Comparison of ENCODE assay signal across 9 cellular contexts in the genomic region with DNA sequence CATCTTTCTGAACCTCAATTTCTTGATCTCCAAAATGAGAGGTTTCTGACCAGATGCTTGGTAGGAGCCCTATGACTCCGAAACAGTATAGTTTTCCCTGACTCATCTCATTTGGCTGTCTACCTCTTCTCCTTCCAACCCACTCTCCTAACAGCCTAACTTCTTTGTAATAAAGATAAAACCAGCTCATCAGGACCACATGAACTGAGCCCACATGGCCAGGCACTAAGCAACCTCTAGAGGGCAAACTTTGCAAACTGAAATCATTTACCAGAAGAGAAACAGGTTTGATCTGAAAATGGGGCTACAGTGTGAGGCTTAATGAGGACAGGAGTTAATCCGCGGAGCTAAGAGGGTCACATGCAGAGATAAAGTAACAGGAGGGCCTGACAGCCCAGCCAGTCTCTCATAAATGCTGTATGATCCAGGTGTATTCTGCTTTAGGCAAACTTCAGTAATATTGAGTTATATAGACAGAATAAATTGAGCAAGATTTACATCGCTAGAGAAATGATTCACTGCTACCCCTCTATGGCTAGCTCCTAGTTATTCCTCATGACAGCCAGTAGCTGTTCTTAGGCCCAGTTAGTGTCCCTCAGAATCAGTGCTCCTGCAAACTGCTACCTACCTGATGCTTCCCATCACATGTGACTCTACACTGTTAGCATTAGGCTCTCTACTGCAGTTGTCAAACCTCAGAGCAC.
A peak's percentile ranks its signal among the peaks of the same experiment; 100 is the strongest.
DNase-seq lines count a peak whose midpoint lies in the region; ATAC-seq, FAIRE-seq and TF ChIP-seq lines count a peak whose summit lies in the region.
"Had no signal": no experiment of that assay in that cellular context is flagged by ENCODE, and none has a peak within 500 bp of the region (broad histone marks: within the 10 kb centered on the region; RNA-seq: fewer than 3 reads in every experiment).

No MANE protein-coding gene starts in this region.

- H2BK120ac ChIP-seq in H1 (replicated peaks; ENCODE audit: low read depth, low read length) (no peak overlapping the region), mesenchymal stem cell (ENCODE audit: low read depth, low read length) (no peak overlapping the region)

- H2BK12ac ChIP-seq in H1 (ENCODE audit: low read depth, low read length) (no peak overlapping the region), mesenchymal stem cell (ENCODE audit: low read length in 2 of 2) (peak overlapping the region in 1 of 2 experiments; percentile 29)

- H2AK5ac ChIP-seq in H1 (ENCODE audit: low read depth, low read length) (no peak overlapping the region), mesenchymal stem cell (ENCODE audit: low read length, severe bottlenecking) (no peak overlapping the region)

- H3K27ac Mint-ChIP-seq in CD4-positive, alpha-beta memory T cell: peak overlapping the region in 1 of 7 donors; percentile 50
- H3K27ac Mint-ChIP-seq in stimulated activated naive B cell treated with anti-CD40 and anti-IgM and Interleukin-4, amounts not matched to agents 10 μg/mL and 1 μg/mL and 100 μg/mL, for 72 hours: no peak overlapping the region
- H3K27ac Mint-ChIP-seq: activated naive CD4-positive, alpha-beta T cell treated with anti-CD3 and anti-CD28 coated beads, Interleukin-2, amount 50 U/mL, for 24 hours had no signal

- peak; percentile 92 for ATAC-seq in HG03342 (IDR thresholded peaks at IDR 0.05; ENCODE audit: unreplicated experiment)
- ATAC-seq in stimulated activated naive B cell treated with anti-CD40 and anti-IgM and Interleukin-4, amounts not matched to agents 10 μg/mL and 1 μg/mL and 100 μg/mL, for 72 hours (replicated peaks): peak; percentile 72 to 74

- no peak overlapping the region for H3K4me3 ChIP-seq in CD4-positive, alpha-beta memory T cell (ENCODE audit: low read length in 2 of 2)
- H3K4me3 ChIP-seq in H1 (ENCODE audit: extremely low read depth in 1 of 4, insufficient read depth in 2 of 4, low read depth in 3 of 4, low read length in 4 of 4) (peak overlapping the region in 1 of 4 experiments; percentile 7; a peak in 1 of 8 replicates), mesenchymal stem cell (ENCODE audit: insufficient read depth in 1 of 2, low read depth in 1 of 2, low read length in 2 of 2) (no peak overlapping the region)

- TF ChIP-seq CTCF in H1 (IDR thresholded peaks at IDR 0.05; ENCODE audit: control extremely low read depth in 1 of 3, insufficient read depth in 1 of 3, low read depth in 1 of 3, low read length in 3 of 3): peak in 2 of 3 experiments; percentile 65 to 86; a peak in 3 of 4 replicates

- POLR2A ChIA-PET in CD4-positive, alpha-beta memory T cell (lab: Charles Lee; ENCODE audit: partially characterized antibody): no interaction called here
- POLR2A ChIA-PET in H1 (lab: Charles Lee; ENCODE audit: partially characterized antibody): interaction anchor here (1.0 to 3.5 kb wide), 12 partner anchors 10 to 552 kb away, joined by 3 to 13 read pairs (median 4); a partner anchor contains a TSS

- no peak overlapping the region for H3K27ac ChIP-seq in CD4-positive, alpha-beta memory T cell (ENCODE audit: low read depth, low read length)
- H3K27ac ChIP-seq in H1 (ENCODE audit: low read depth, low read length) (no peak overlapping the region), mesenchymal stem cell (ENCODE audit: low read length, poor library complexity, severe bottlenecking) (no peak overlapping the region)

- peaks cover 0 to under 1% of the 10 kb centered on the region in 2 donors for H3K36me3 Mint-ChIP-seq in CD4-positive, alpha-beta memory T cell
- peaks cover 3% of the 10 kb centered on the region in 2 donors for H3K36me3 Mint-ChIP-seq in stimulated activated naive B cell treated with anti-CD40 and anti-IgM and Interleukin-4, amounts not matched to agents 10 μg/mL and 1 μg/mL and 100 μg/mL, for 72 hours

- no peaks in the 10 kb centered on the region for H3K27me3 ChIP-seq in CD4-positive, alpha-beta memory T cell (ENCODE audit: insufficient read depth, low read length)
- H3K27me3 ChIP-seq in H1 (replicated peaks in 1 of 4; ENCODE audit: control insufficient read depth in 3 of 4, extremely low read depth in 1 of 4, insufficient read depth in 3 of 4, low read length in 3 of 4) (no peaks in the 10 kb centered on the region), mesenchymal stem cell (ENCODE audit: control insufficient read depth in 1 of 2, insufficient read depth in 1 of 2, low read length in 2 of 2) (no peaks in the 10 kb centered on the region)

- H3K4me2 ChIP-seq in H1 (ENCODE audit: insufficient read depth in 1 of 2, low read depth in 2 of 2, low read length in 2 of 2) (peak overlapping the region; percentile 42 to 50; a peak in 3 of 4 replicates), mesenchymal stem cell (ENCODE audit: low read length, poor library complexity, severe bottlenecking) (no peak overlapping the region)

- H3K23me2 ChIP-seq in H1 (ENCODE audit: low read depth, low read length): no peaks in the 10 kb centered on the region

- H3K27me3 Mint-ChIP-seq in CD4-positive, alpha-beta memory T cell: no peaks in the 10 kb centered on the region
- no peaks in the 10 kb centered on the region for H3K27me3 Mint-ChIP-seq in stimulated activated naive B cell treated with anti-CD40 and anti-IgM and Interleukin-4, amounts not matched to agents 10 μg/mL and 1 μg/mL and 100 μg/mL, for 72 hours
- H3K27me3 Mint-ChIP-seq: activated naive CD4-positive, alpha-beta T cell treated with anti-CD3 and anti-CD28 coated beads, Interleukin-2, amount 50 U/mL, for 24 hours had no signal

- H4K8ac ChIP-seq in H1 (ENCODE audit: extremely low read depth, insufficient read depth, low read length) (no peak overlapping the region), mesenchymal stem cell (ENCODE audit: low read length) (no peak overlapping the region)

- H3K18ac ChIP-seq in H1 (ENCODE audit: extremely low read depth, low read length) (no peak overlapping the region; the same call in 1 of the 2 replicates), mesenchymal stem cell (ENCODE audit: low read depth in 1 of 2, low read length in 2 of 2) (peak overlapping the region in 1 of 2 experiments; percentile 35)

- H3K56ac ChIP-seq in H1 (replicated peaks; ENCODE audit: insufficient read length, low read depth, low read length): no peak overlapping the region

- H2AFZ ChIP-seq in H1 (ENCODE audit: low read length): no peak overlapping the region
- H2AFZ ChIP-seq in mesenchymal stem cell (ENCODE audit: low read depth, low read length): no peak overlapping the region

- no peaks in the 10 kb centered on the region for H3K9me3 ChIP-seq in CD4-positive, alpha-beta memory T cell (ENCODE audit: control insufficient read depth in 1 of 2, low read length in 2 of 2)
- H3K9me3 ChIP-seq in H1 (ENCODE audit: insufficient read depth in 2 of 2, low read depth in 1 of 2, low read length in 1 of 2) (no peaks in the 10 kb centered on the region), mesenchymal stem cell (ENCODE audit: control insufficient read depth, low read length) (no peaks in the 10 kb centered on the region)

- no peaks in the 10 kb centered on the region for H3K9me3 Mint-ChIP-seq in CD4-positive, alpha-beta memory T cell
- H3K9me3 Mint-ChIP-seq in stimulated activated naive B cell treated with anti-CD40 and anti-IgM and Interleukin-4, amounts not matched to agents 10 μg/mL and 1 μg/mL and 100 μg/mL, for 72 hours: no peaks in the 10 kb centered on the region
- H3K9me3 Mint-ChIP-seq: activated naive CD4-positive, alpha-beta T cell treated with anti-CD3 and anti-CD28 coated beads, Interleukin-2, amount 50 U/mL, for 24 hours had no signal

- H3K14ac ChIP-seq in H1 (ENCODE audit: insufficient read length) (no peak overlapping the region), mesenchymal stem cell (ENCODE audit: low read length in 2 of 2) (no peak overlapping the region)

- no peak overlapping the region for H2BK15ac ChIP-seq in H1 (ENCODE audit: low read length)
- no peak overlapping the region for H2BK15ac ChIP-seq in mesenchymal stem cell (ENCODE audit: low read depth, poor library complexity, severe bottlenecking)

- H3K4me1 ChIP-seq in CD4-positive, alpha-beta memory T cell (ENCODE audit: insufficient read depth, low read length): no peaks in the 10 kb centered on the region
- H3K4me1 ChIP-seq in H1 (replicated peaks in 1 of 4; ENCODE audit: control insufficient read depth in 3 of 4, insufficient read depth in 4 of 4, low read length in 3 of 4) (peaks cover 14 to 30% (median 26%) of the 10 kb centered on the region in 4 experiments), mesenchymal stem cell (ENCODE audit: control insufficient read depth, insufficient read depth, low read depth, low read length) (peaks cover under 1% of the 10 kb centered on the region)

- 37% methylated on average over 4 of the region's 4 CpGs; no CpG with 5 or more reads in 1 of the 2 experiments for WGBS in H1 (ENCODE audit: extremely low coverage in 1 of 2, insufficient coverage in 1 of 2, insufficient read length in 1 of 2, insufficient replicate concordance in 2 of 2, low coverage in 1 of 2, low lambda C conversion rate in 2 of 2, missing lambda C conversion rate in 1 of 2), 2 experiments
- 28% methylated on average over 4 of the region's 4 CpGs for WGBS in mesenchymal stem cell

- peak; percentile 89 to 90 for TF ChIP-seq RAD21 in H1 (IDR thresholded peaks at IDR 0.05 in 1 of 2, conservative IDR thresholded peaks at IDR 0.05 in 1 of 2; ENCODE audit: low read depth in 2 of 2, low read length in 2 of 2)

- intact Hi-C loops in CD4-positive, alpha-beta memory T cell (cut with micrococcal nuclease): loop anchor here (1.0 kb wide), 2 partner anchors 264 to 552 kb away; no protein-coding TSS in a partner anchor

- CTCF ChIA-PET in CD4-positive, alpha-beta memory T cell (lab: Charles Lee; ENCODE audit: partially characterized antibody): interaction anchor here (0.5 to 7.3 kb wide), 30 partner anchors 10 to 554 kb away, joined by 3 to 92 read pairs (median 4); no protein-coding TSS in a partner anchor
- CTCF ChIA-PET in H1 (lab: Charles Lee; ENCODE audit: partially characterized antibody): interaction anchor here (0.6 to 2.9 kb wide), 57 partner anchors 10 to 1896 kb away, joined by 3 to 18 read pairs (median 4); a partner anchor contains a TSS

- no peak overlapping the region for H2BK20ac ChIP-seq in H1 (ENCODE audit: low read length)

- H3K79me2 ChIP-seq in H1 (ENCODE audit: control insufficient read depth in 1 of 2, insufficient read depth in 2 of 2, low read length in 2 of 2): no peaks in the 10 kb centered on the region

- H3K36me3 ChIP-seq in CD4-positive, alpha-beta memory T cell (ENCODE audit: insufficient read depth, low read length): no peaks in the 10 kb centered on the region
- H3K36me3 ChIP-seq in H1 (ENCODE audit: control insufficient read depth in 2 of 4, insufficient read depth in 4 of 4, low read length in 3 of 4) (no peaks in the 10 kb centered on the region; a peak in 1 of 8 replicates), mesenchymal stem cell (ENCODE audit: control insufficient read depth in 1 of 2, insufficient read depth in 2 of 2, low read depth in 1 of 2, low read length in 2 of 2) (peaks cover 0 to 32% of the 10 kb centered on the region in 2 experiments)

- TF ChIP-seq POLR2A in H1 (IDR thresholded peaks at IDR 0.05; ENCODE audit: control extremely low read depth in 1 of 2, low read depth in 2 of 2, low read length in 2 of 2): no peak

- H4K91ac ChIP-seq in H1 (replicated peaks; ENCODE audit: insufficient read length, low read length) (no peak overlapping the region), mesenchymal stem cell (ENCODE audit: low read length) (no peak overlapping the region)

- peaks cover 0 to 9% (median 3%) of the 10 kb centered on the region in 4 donors for H3K4me1 Mint-ChIP-seq in CD4-positive, alpha-beta memory T cell
- H3K4me1 Mint-ChIP-seq in stimulated activated naive B cell treated with anti-CD40 and anti-IgM and Interleukin-4, amounts not matched to agents 10 μg/mL and 1 μg/mL and 100 μg/mL, for 72 hours: peaks cover 24 to 46% of the 10 kb centered on the region in 2 donors

- no peak overlapping the region for H4K5ac ChIP-seq in H1 (ENCODE audit: insufficient read length, low read depth, low read length)

- peak; percentile 51 to 65 (median 60) for DNase-seq in CD4-positive, alpha-beta memory T cell
- DNase-seq in GM19238 (ENCODE audit: insufficient read length, low spot score) (peak; percentile 56), NCI-H2227 treated with DMSO at 0.1 percent for 48 hours (lab: John Stamatoyannopoulos, UW) (peak; percentile 32), H1 (ENCODE audit: low read depth in 1 of 2, low spot score in 2 of 2) (no peak), mesenchymal stem cell (peak; percentile 87)
- peak; percentile 7 to 13 for DNase-seq in activated CD4-positive, alpha-beta T cell treated with anti-CD3 and anti-CD28 coated beads for 24 hours (ENCODE audit: low read depth in 2 of 2)
- DNase-seq in stimulated activated naive B cell treated with anti-CD40 and anti-IgM and Interleukin-4, amounts not matched to agents 10 μg/mL and 1 μg/mL and 100 μg/mL, for 72 hours: peak; percentile 36

- H3K4me3 Mint-ChIP-seq in CD4-positive, alpha-beta memory T cell: no peak overlapping the region
- no peak overlapping the region for H3K4me3 Mint-ChIP-seq in stimulated activated naive B cell treated with anti-CD40 and anti-IgM and Interleukin-4, amounts not matched to agents 10 μg/mL and 1 μg/mL and 100 μg/mL, for 72 hours
- H3K4me3 Mint-ChIP-seq: activated naive CD4-positive, alpha-beta T cell treated with anti-CD3 and anti-CD28 coated beads, Interleukin-2, amount 50 U/mL, for 24 hours had no signal

- peak; percentile 96 for FAIRE-seq in H1 (lab: Jason Lieb, UNC)

- H3K9ac ChIP-seq in H1 (replicated peaks in 1 of 4; ENCODE audit: extremely low read depth in 1 of 4, low read depth in 3 of 4, low read length in 3 of 4) (no peak overlapping the region), mesenchymal stem cell (ENCODE audit: low read length) (peak overlapping the region; percentile 42)

- H3K79me1 ChIP-seq in H1 (ENCODE audit: low read depth, low read length) (peaks cover 2% of the 10 kb centered on the region; the same call in 1 of the 2 replicates), mesenchymal stem cell (replicated peaks; ENCODE audit: low read length, poor library complexity, severe bottlenecking) (no peaks in the 10 kb centered on the region)

- no peaks in the 10 kb centered on the region for H4K20me1 ChIP-seq in H1 (replicated peaks in 1 of 2; ENCODE audit: control insufficient read depth in 1 of 2, insufficient read depth in 2 of 2, low read length in 2 of 2)

- TF ChIP-seq EP300 in H1 (IDR thresholded peaks at IDR 0.05; ENCODE audit: borderline replicate concordance in 1 of 2, low read depth in 2 of 2, low read length in 2 of 2): no peak

- H2BK5ac ChIP-seq in H1 (ENCODE audit: low read depth, low read length) (no peak overlapping the region), mesenchymal stem cell (ENCODE audit: low read depth, low read length, poor library complexity, severe bottlenecking) (no peak overlapping the region)

- no peak overlapping the region for H3K23ac ChIP-seq in H1 (ENCODE audit: insufficient read length)
- no peak overlapping the region for H3K23ac ChIP-seq in mesenchymal stem cell (ENCODE audit: low read length in 2 of 2)

- H3K4ac ChIP-seq in H1 (replicated peaks; ENCODE audit: insufficient read length, low read depth, low read length): no peak overlapping the region
- H3K4ac ChIP-seq in mesenchymal stem cell (ENCODE audit: low read depth in 1 of 2, low read length in 2 of 2): peak overlapping the region; percentile 52 to 74

Comparison
In these comparisons a context has a peak if more than half of its experiments do, and no peak if none do; other contexts are left out.
1. DNase-seq: peak in CD4-positive, alpha-beta memory T cell (5 of 5), GM19238 (single experiment), NCI-H2227 treated with DMSO at 0.1 percent for 48 hours (single experiment), activated CD4-positive, alpha-beta T cell treated with anti-CD3 and anti-CD28 coated beads for 24 hours (2 of 2), mesenchymal stem cell (single experiment) and stimulated activated naive B cell treated with anti-CD40 and anti-IgM and Interleukin-4, amounts not matched to agents 10 μg/mL and 1 μg/mL and 100 μg/mL, for 72 hours (single experiment); none in H1 (0 of 2).